ENCODE assay signal across 27 cellular contexts in the genomic region with DNA sequence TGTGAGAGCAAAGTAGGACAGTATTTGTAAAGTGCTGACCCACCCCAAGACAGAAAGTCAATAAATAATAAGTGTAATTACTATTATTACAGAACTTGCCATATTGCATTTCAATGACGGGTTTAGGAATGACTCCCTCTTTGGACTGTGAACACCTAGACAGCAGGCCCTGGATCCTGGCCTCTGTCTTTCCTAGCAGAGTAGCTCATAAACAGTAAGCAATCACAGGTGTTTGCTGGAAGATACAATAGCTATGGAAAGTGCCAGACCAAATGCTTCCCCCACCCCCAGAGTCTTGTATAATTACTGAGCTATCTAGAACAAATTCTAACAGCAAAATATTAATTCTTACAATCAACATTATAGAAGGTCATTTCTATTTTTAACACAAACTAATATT.
"Had no signal": no experiment of that assay in that cellular context is flagged by ENCODE, and none has a peak within 500 bp of the region (broad histone marks: within the 10 kb centered on the region; RNA-seq: fewer than 3 reads in every experiment).

No MANE protein-coding gene starts in this region.

- FAIRE-seq: keratinocyte had no signal

- H3K36me3 Mint-ChIP-seq: naive thymus-derived CD8-positive, alpha-beta T cell had no signal

- H3K4me3 ChIP-seq: lower lobe of right lung, right atrium auricular region, right lobe of liver, smooth muscle cell, stomach, testis, thyroid gland, transverse colon, upper lobe of left lung, vagina had no signal

- H3K27me3 ChIP-seq: right atrium auricular region, right lobe of liver, stomach, testis, thyroid gland, transverse colon, upper lobe of left lung, vagina had no signal

- H3K36me3 ChIP-seq: lower lobe of right lung, right atrium auricular region, right lobe of liver, stomach, thyroid gland, transverse colon, upper lobe of left lung, vagina had no signal

- H3K9me3 Mint-ChIP-seq: nephron had no signal

- H3K27ac ChIP-seq: lower lobe of right lung, right atrium auricular region, right lobe of liver, stomach, testis, thyroid gland, transverse colon, upper lobe of left lung, vagina had no signal

- H3K4me2 ChIP-seq: smooth muscle cell had no signal

- H3K4me3 Mint-ChIP-seq: naive thymus-derived CD8-positive, alpha-beta T cell; nephron; neural crest cell; stimulated activated naive B cell treated with anti-CD40 and anti-IgM and Interleukin-4, amounts not matched to agents 10 μg/mL and 1 μg/mL and 100 μg/mL, for 72 hours had no signal

- H3K27me3 Mint-ChIP-seq: naive thymus-derived CD8-positive, alpha-beta T cell; progenitor cell of endocrine pancreas; stimulated activated naive B cell treated with anti-CD40 and anti-IgM and Interleukin-4, amounts not matched to agents 10 μg/mL and 1 μg/mL and 100 μg/mL, for 72 hours had no signal

- ATAC-seq: left cardiac atrium; left lobe of liver; lower lobe of right lung; naive thymus-derived CD8-positive, alpha-beta T cell; right lobe of liver; stimulated activated naive B cell treated with anti-CD40 and anti-IgM and Interleukin-4, amounts not matched to agents 10 μg/mL and 1 μg/mL and 100 μg/mL, for 72 hours; stimulated activated naive CD8-positive, alpha-beta T cell treated with anti-CD3 and anti-CD28 coated beads, Interleukin-15, Interleukin-2, amounts not matched to agents 100 U/mL and 50 U/mL, for 24 hours had no signal

- H3K9me3 ChIP-seq: lower lobe of right lung, right atrium auricular region, right lobe of liver, stomach, testis, thyroid gland, transverse colon, upper lobe of left lung, vagina had no signal

- H3K4me1 ChIP-seq: right lobe of liver, testis, thyroid gland, vagina had no signal

- H3K4me1 Mint-ChIP-seq: neural crest cell had no signal

- H3K27ac Mint-ChIP-seq: naive thymus-derived CD8-positive, alpha-beta T cell; nephron; progenitor cell of endocrine pancreas; stimulated activated naive B cell treated with anti-CD40 and anti-IgM and Interleukin-4, amounts not matched to agents 10 μg/mL and 1 μg/mL and 100 μg/mL, for 72 hours had no signal

- DNase-seq: hippocampal formation; kidney glomerular epithelial cell; left cardiac atrium; lower lobe of right lung; mammary epithelial cell; mesenchymal stem cell; naive thymus-derived CD8-positive, alpha-beta T cell; nucleus accumbens; right lobe of liver; stimulated activated CD4-positive, alpha-beta T cell treated with anti-CD3 and anti-CD28 coated beads, Interleukin-15, amount 100 ng/mL, for 24 hours; stimulated activated CD4-positive, alpha-beta T cell treated with anti-CD3 and anti-CD28 coated beads, Interleukin-2, amount 100 ng/mL, for 24 hours; stimulated activated CD4-positive, alpha-beta T cell treated with anti-CD3 and anti-CD28 coated beads, Interleukin-4, amount 100 ng/mL, for 1 hour; stimulated activated naive B cell treated with anti-CD40 and anti-IgM and Interleukin-4, amounts not matched to agents 10 μg/mL and 1 μg/mL and 100 μg/mL, for 72 hours; stimulated activated naive CD8-positive, alpha-beta T cell treated with anti-CD3 and anti-CD28 coated beads, Interleukin-15, Interleukin-2, amounts not matched to agents 100 U/mL and 50 U/mL, for 24 hours; stomach; testis; thyroid gland; transverse colon; upper lobe of left lung had no signal
